26 cellular contexts compared by ENCODE assay signal in genomic region chr19:1762243-1763140, GRCh38. TPM values are rescaled to one million over a fixed set of nuclear protein-coding genes. Genes with fewer than 3 reads are reported as not detected.
"Had no signal": no experiment of that assay in that cellular context is flagged by ENCODE, and none has a peak within 500 bp of the region (broad histone marks: within the 10 kb centered on the region; RNA-seq: fewer than 3 reads in every experiment).

No MANE protein-coding gene starts in this region.

- H3K4me3 ChIP-seq: esophagus squamous epithelium, gastroesophageal sphincter, left ventricle myocardium inferior, lung, pancreas, tibial artery, upper lobe of right lung, vagina had no signal

- H3K36me3 Mint-ChIP-seq: naive B cell; stimulated activated effector memory CD8-positive, alpha-beta T cell treated with anti-CD3 and anti-CD28 coated beads, Interleukin-12 subunit alpha, Interleukin-12 subunit beta, amount 100 ng/mL, for 72 hours had no signal

- H3K4me1 ChIP-seq: pancreas had no signal

- H3K9me3 ChIP-seq: esophagus squamous epithelium, gastroesophageal sphincter, left ventricle myocardium inferior, pancreas, tibial artery, upper lobe of right lung, vagina had no signal

- ATAC-seq: effector memory CD8-positive, alpha-beta T cell; gastroesophageal sphincter; left cardiac atrium; pancreas; right cardiac atrium; stimulated activated effector memory CD8-positive, alpha-beta T cell treated with anti-CD3 and anti-CD28 coated beads, Interleukin-12 subunit alpha, Interleukin-12 subunit beta, amount 100 ng/mL, for 72 hours; upper lobe of right lung had no signal

- DNase-seq: effector memory CD8-positive, alpha-beta T cell; esophagus squamous epithelium; foreskin fibroblast; glutamatergic neuron; kidney; left cardiac atrium; left ventricle myocardium inferior; mesendoderm; naive B cell; small intestine; stimulated activated CD4-positive, alpha-beta T cell treated with anti-CD3 and anti-CD28 coated beads, Interleukin-12 subunit alpha, Interleukin-12 subunit beta, amount 100 ng/mL, for 4 hours; stimulated activated CD4-positive, alpha-beta T cell treated with anti-CD3 and anti-CD28 coated beads, Interleukin-2, amount 100 ng/mL, for 48 hours; tibial artery; upper lobe of right lung had no signal

- H3K27ac Mint-ChIP-seq: dendritic cell treated with granulocyte-macrophage colony-stimulating factor and Interleukin-4, amounts not matched to agents 40 ng/mL and 50 ng/mL, for 4 days; effector memory CD8-positive, alpha-beta T cell; nephron; progenitor cell of endocrine pancreas; stimulated activated effector memory CD8-positive, alpha-beta T cell treated with anti-CD3 and anti-CD28 coated beads, Interleukin-12 subunit alpha, Interleukin-12 subunit beta, amount 100 ng/mL, for 72 hours; stimulated activated naive CD8-positive, alpha-beta T cell treated with anti-CD3 and anti-CD28 coated beads, Interleukin-15, Interleukin-2, amounts not matched to agents 100 ng/mL and 50 ng/mL, for 24 hours had no signal

- H3K4me1 Mint-ChIP-seq: nephron had no signal

- H3K9me3 Mint-ChIP-seq: dendritic cell treated with granulocyte-macrophage colony-stimulating factor and Interleukin-4, amounts not matched to agents 40 ng/mL and 50 ng/mL, for 4 days; effector memory CD8-positive, alpha-beta T cell; stimulated activated effector memory CD8-positive, alpha-beta T cell treated with anti-CD3 and anti-CD28 coated beads, Interleukin-12 subunit alpha, Interleukin-12 subunit beta, amount 100 ng/mL, for 72 hours; stimulated activated naive CD8-positive, alpha-beta T cell treated with anti-CD3 and anti-CD28 coated beads, Interleukin-15, Interleukin-2, amounts not matched to agents 100 ng/mL and 50 ng/mL, for 24 hours had no signal

- H3K4me3 Mint-ChIP-seq: dendritic cell treated with granulocyte-macrophage colony-stimulating factor and Interleukin-4, amounts not matched to agents 40 ng/mL and 50 ng/mL, for 4 days; effector memory CD8-positive, alpha-beta T cell; nephron; stimulated activated effector memory CD8-positive, alpha-beta T cell treated with anti-CD3 and anti-CD28 coated beads, Interleukin-12 subunit alpha, Interleukin-12 subunit beta, amount 100 ng/mL, for 72 hours; stimulated activated naive CD8-positive, alpha-beta T cell treated with anti-CD3 and anti-CD28 coated beads, Interleukin-15, Interleukin-2, amounts not matched to agents 100 ng/mL and 50 ng/mL, for 24 hours had no signal

- H3K27ac ChIP-seq: esophagus squamous epithelium, gastroesophageal sphincter, left ventricle myocardium inferior, pancreas, tibial artery, upper lobe of right lung, vagina had no signal

- H3K36me3 ChIP-seq: esophagus squamous epithelium, gastroesophageal sphincter, left ventricle myocardium inferior, pancreas, tibial artery, upper lobe of right lung, vagina had no signal

RNA-seq across cellular contexts. Expression of gene ONECUT3, which starts 9.2 kb away (rescaled TPM):
- total RNA-seq: epithelial cell of proximal tubule, esophagus squamous epithelium, kidney, left cardiac atrium, left ventricle myocardium inferior, lung, right cardiac atrium, temporal lobe, upper lobe of right lung, vagina had no signal
